9 cellular contexts compared by ENCODE assay signal in the genomic region with DNA sequence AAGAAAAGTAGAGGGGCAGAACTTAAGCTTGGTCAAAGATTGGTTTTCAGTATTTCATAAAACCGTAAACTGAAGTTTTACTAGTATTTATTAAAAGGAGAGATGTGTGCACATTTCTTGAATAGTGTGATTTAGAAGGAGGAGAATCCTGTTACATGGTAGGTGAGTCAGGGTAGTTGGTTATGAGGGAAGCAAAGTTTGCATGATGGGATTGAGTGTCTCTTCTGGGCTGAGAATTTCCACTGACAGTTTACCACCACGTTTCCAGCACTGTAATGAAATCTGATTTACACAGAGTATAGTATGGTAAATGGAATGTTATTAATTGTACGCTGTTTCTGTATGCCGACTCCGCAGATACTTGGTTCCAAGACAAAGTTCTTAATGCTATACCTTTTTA. TPM values are rescaled to one million over a fixed set of nuclear protein-coding genes. Genes with fewer than 3 reads are reported as not detected.
DNase-seq lines count a peak whose midpoint lies in the region; ATAC-seq and TF ChIP-seq lines count a peak whose summit lies in the region.
"Had no signal": no experiment of that assay in that cellular context is flagged by ENCODE, and none has a peak within 500 bp of the region (broad histone marks: within the 10 kb centered on the region; RNA-seq: fewer than 3 reads in every experiment).

No MANE protein-coding gene starts in this region.

- peaks cover 47% of the 10 kb centered on the region for H3K27me3 ChIP-seq in BE2C
- H3K27me3 ChIP-seq in MG63: no peaks in the 10 kb centered on the region
- H3K27me3 ChIP-seq in endocrine pancreas (ENCODE audit: control insufficient read depth, insufficient read depth, low read length): no peaks in the 10 kb centered on the region
- no peaks in the 10 kb centered on the region for H3K27me3 ChIP-seq in body of pancreas

- peaks cover 50% of the 10 kb centered on the region for H3K4me1 Mint-ChIP-seq in nephron progenitor cell

- no peaks in the 10 kb centered on the region for H3K27me3 Mint-ChIP-seq in nephron progenitor cell (ENCODE audit: low read depth, poor library complexity)

- TF ChIP-seq CTCF in BE2C (IDR thresholded peaks at IDR 0.05; ENCODE audit: low read depth, low read length) (no peak), nephron progenitor cell (IDR thresholded peaks at IDR 0.05) (no peak), mucosa of descending colon (IDR thresholded peaks at IDR 0.05) (no peak), body of pancreas (IDR thresholded peaks at IDR 0.05) (no peak)

- TF ChIP-seq POLR2A in body of pancreas (IDR thresholded peaks at IDR 0.05): no peak

- H3K4me3 ChIP-seq in BE2C (ENCODE audit: low read depth, low read length): peak overlapping the region; percentile 61
- H3K4me3 ChIP-seq in MG63: peak overlapping the region; percentile 89
- H3K4me3 ChIP-seq in endocrine pancreas (ENCODE audit: control insufficient read depth, insufficient read depth, low read length): peak overlapping the region; percentile 94
- H3K4me3 ChIP-seq in mucosa of descending colon: no peak overlapping the region
- H3K4me3 ChIP-seq in body of pancreas: peak overlapping the region in 1 of 2 donors; percentile 96

- 55 to 67% methylated on average over 5 of the region's 5 CpGs for WGBS in body of pancreas, 2 donors

- intact Hi-C loops in mucosa of descending colon (cut with DNase I, micrococcal nuclease): no loop called here
- intact Hi-C loops in body of pancreas (cut with DNase I): no loop called here

- no peak overlapping the region for H3K9ac ChIP-seq in endocrine pancreas (ENCODE audit: control insufficient read depth, insufficient read depth, low read length)

- ATAC-seq in HG03139 (IDR thresholded peaks at IDR 0.05; ENCODE audit: unreplicated experiment): no peak
- no peak for ATAC-seq in mucosa of descending colon
- ATAC-seq in body of pancreas: no peak

- peak overlapping the region; percentile 99 for H3K4me3 Mint-ChIP-seq in nephron progenitor cell

- H3K9me3 ChIP-seq in BE2C (no peaks in the 10 kb centered on the region), MG63 (no peaks in the 10 kb centered on the region), endocrine pancreas (ENCODE audit: control insufficient read depth, low read length) (no peaks in the 10 kb centered on the region), mucosa of descending colon (no peaks in the 10 kb centered on the region), body of pancreas (no peaks in the 10 kb centered on the region)

- H3K4me1 ChIP-seq in BE2C (no peaks in the 10 kb centered on the region; the same call in 1 of the 2 replicates), endocrine pancreas (ENCODE audit: control insufficient read depth, insufficient read depth, low read length) (no peaks in the 10 kb centered on the region), mucosa of descending colon (ENCODE audit: low read depth) (peaks cover 13% of the 10 kb centered on the region), body of pancreas (peaks cover 26% of the 10 kb centered on the region)

- DNase-seq in BE2C (no peak), MG63 (no peak), nephron progenitor cell (no peak), mucosa of descending colon (no peak), SIG-M5 (lab: John Stamatoyannopoulos, UW) (no peak), body of pancreas (no peak)
- DNase-seq: OCI-M1 had no signal

- H3K36me3 Mint-ChIP-seq in nephron progenitor cell (ENCODE audit: low read depth): no peaks in the 10 kb centered on the region

- no peak overlapping the region for H3K27ac Mint-ChIP-seq in nephron progenitor cell

- H3K27ac ChIP-seq in body of pancreas: no peak overlapping the region

- H3K36me3 ChIP-seq in BE2C (no peaks in the 10 kb centered on the region), MG63 (no peaks in the 10 kb centered on the region), endocrine pancreas (ENCODE audit: control insufficient read depth, insufficient read depth, low read length) (no peaks in the 10 kb centered on the region), mucosa of descending colon (ENCODE audit: low read depth) (no peaks in the 10 kb centered on the region), body of pancreas (replicated peaks in 1 of 2; ENCODE audit: insufficient read depth in 1 of 2, low read depth in 2 of 2) (no peaks in the 10 kb centered on the region)

- no peaks in the 10 kb centered on the region for H3K9me3 Mint-ChIP-seq in nephron progenitor cell

RNA-seq across cellular contexts. Expression of a gene that starts 1.6 kb away (rescaled TPM):
- 2.8 TPM for polyA plus RNA-seq in BE2C (2012; ENCODE audit: insufficient read depth, insufficient read length, low read depth)
- 23.0 and 36.9 TPM in 2 replicates for total RNA-seq in MG63 (2014; rRNA removed; shearing (Covaris generic); ENCODE audit: low replicate concordance)
- total RNA-seq in mucosa of descending colon (10 to 100 TPM; 36.5 to 60.7 (median 43.8) TPM), body of pancreas (1 to 10 TPM; 7.6 to 9.1 TPM)
